ENCODE assay signal across 8 cellular contexts in genomic region chr17:50027639-50028206, GRCh38. TPM values are rescaled to one million over a fixed set of nuclear protein-coding genes. Genes with fewer than 3 reads are reported as not detected.
DNase-seq lines count a peak whose midpoint lies in the region; ATAC-seq lines count a peak whose summit lies in the region.

No MANE protein-coding gene starts in this region.

- DNase-seq in activated naive CD4-positive, alpha-beta T cell (lab: John Stamatoyannopoulos, UW) = no peak
- peak; percentile 20 for DNase-seq in stimulated activated naive CD8-positive, alpha-beta T cell treated with anti-CD3 and anti-CD28 coated beads, Interleukin-15, Interleukin-2, amounts not matched to agents 100 U/mL and 50 U/mL, for 24 hours
- no peak for DNase-seq in OCI-M1 (lab: John Stamatoyannopoulos, UW)
- DNase-seq in SKM-1 treated with dmso at 0.1 percent for 144 hours (lab: John Stamatoyannopoulos, UW; ENCODE audit: unreplicated experiment) = no peak

- no peaks in the 10 kb centered on the region for H3K36me3 Mint-ChIP-seq in activated naive CD4-positive, alpha-beta T cell treated with anti-CD3 and anti-CD28 coated beads, Interleukin-2, amount 50 U/mL, for 24 hours
- no peaks in the 10 kb centered on the region for H3K36me3 Mint-ChIP-seq in activated T-helper 17 cell treated with anti-CD3 and anti-CD28 coated beads, Interleukin-2, amount 50 U/mL, for 72 hours (ENCODE audit: low read depth)

- H3K4me3 Mint-ChIP-seq in activated naive CD4-positive, alpha-beta T cell treated with anti-CD3 and anti-CD28 coated beads, Interleukin-2, amount 50 U/mL, for 24 hours = peak overlapping the region; percentile 49
- H3K4me3 Mint-ChIP-seq in activated T-helper 17 cell treated with anti-CD3 and anti-CD28 coated beads, Interleukin-2, amount 50 U/mL, for 72 hours = peak overlapping the region; percentile 48

- peaks cover 15% of the 10 kb centered on the region for H3K4me1 ChIP-seq in iPS-20b (ENCODE audit: insufficient read depth, low read length)

- ATAC-seq in activated T-helper 17 cell treated with anti-CD3 and anti-CD28 coated beads, Interleukin-2, amount 50 U/mL, for 72 hours (replicated peaks) = peak; percentile 38
- peak; percentile 40 for ATAC-seq in stimulated activated naive CD8-positive, alpha-beta T cell treated with anti-CD3 and anti-CD28 coated beads, Interleukin-15, Interleukin-2, amounts not matched to agents 100 U/mL and 50 U/mL, for 24 hours
- no peak for ATAC-seq in HG02870 (IDR thresholded peaks at IDR 0.05; ENCODE audit: unreplicated experiment)

- peaks cover 6% of the 10 kb centered on the region for H3K27me3 ChIP-seq in iPS-20b (ENCODE audit: insufficient read depth, low read length)

- H3K4me3 ChIP-seq in iPS-20b (ENCODE audit: low read length) = peak overlapping the region; percentile 19; the same call in 1 of the 2 replicates

- H3K9me3 Mint-ChIP-seq in activated naive CD4-positive, alpha-beta T cell treated with anti-CD3 and anti-CD28 coated beads, Interleukin-2, amount 50 U/mL, for 24 hours = no peaks in the 10 kb centered on the region
- no peaks in the 10 kb centered on the region for H3K9me3 Mint-ChIP-seq in activated T-helper 17 cell treated with anti-CD3 and anti-CD28 coated beads, Interleukin-2, amount 50 U/mL, for 72 hours

- peaks cover 14% of the 10 kb centered on the region for H3K4me1 Mint-ChIP-seq in activated naive CD4-positive, alpha-beta T cell treated with anti-CD3 and anti-CD28 coated beads, Interleukin-2, amount 50 U/mL, for 24 hours
- peaks cover 4% of the 10 kb centered on the region for H3K4me1 Mint-ChIP-seq in activated T-helper 17 cell treated with anti-CD3 and anti-CD28 coated beads, Interleukin-2, amount 50 U/mL, for 72 hours

- H3K27ac Mint-ChIP-seq in activated naive CD4-positive, alpha-beta T cell treated with anti-CD3 and anti-CD28 coated beads, Interleukin-2, amount 50 U/mL, for 24 hours = no peak overlapping the region
- H3K27ac Mint-ChIP-seq in activated T-helper 17 cell treated with anti-CD3 and anti-CD28 coated beads, Interleukin-2, amount 50 U/mL, for 72 hours = no peak overlapping the region

- H3K27ac ChIP-seq in iPS-20b (ENCODE audit: low read length) = no peak overlapping the region

- H3K9me3 ChIP-seq in iPS-20b (ENCODE audit: insufficient read depth, low read depth, low read length) = peaks cover 11% of the 10 kb centered on the region

- H3K27me3 Mint-ChIP-seq in activated naive CD4-positive, alpha-beta T cell treated with anti-CD3 and anti-CD28 coated beads, Interleukin-2, amount 50 U/mL, for 24 hours = peaks cover 19% of the 10 kb centered on the region
- H3K27me3 Mint-ChIP-seq in activated T-helper 17 cell treated with anti-CD3 and anti-CD28 coated beads, Interleukin-2, amount 50 U/mL, for 72 hours = peaks cover 22% of the 10 kb centered on the region

- H3K9ac ChIP-seq in iPS-20b (ENCODE audit: low read depth, low read length) = no peak overlapping the region

- no peaks in the 10 kb centered on the region for H3K36me3 ChIP-seq in iPS-20b (ENCODE audit: insufficient read depth, low read depth, low read length)

RNA-seq across cellular contexts. Expression of gene ITGA3, which starts 28.2 kb away (rescaled TPM):
- total RNA-seq in activated T-helper 17 cell treated with anti-CD3 and anti-CD28 coated beads, Interleukin-2, amount 50 U/mL, for 72 hours = 10 to 100 TPM in 1 of 2 donors, 1 to 10 TPM in 1; 5.3 to 22.2 TPM

RNA-seq across cellular contexts. Expression of gene DLX3, which starts 32.7 kb away (rescaled TPM):
- total RNA-seq in activated T-helper 17 cell treated with anti-CD3 and anti-CD28 coated beads, Interleukin-2, amount 50 U/mL, for 72 hours = not detected

RNA-seq across cellular contexts. Expression of gene DLX4, which starts 58.7 kb away (rescaled TPM):
- under 1 TPM; 0.39 to 0.61 TPM for total RNA-seq in activated T-helper 17 cell treated with anti-CD3 and anti-CD28 coated beads, Interleukin-2, amount 50 U/mL, for 72 hours
